ENCODE assay signal across 23 cellular contexts in the genomic region with DNA sequence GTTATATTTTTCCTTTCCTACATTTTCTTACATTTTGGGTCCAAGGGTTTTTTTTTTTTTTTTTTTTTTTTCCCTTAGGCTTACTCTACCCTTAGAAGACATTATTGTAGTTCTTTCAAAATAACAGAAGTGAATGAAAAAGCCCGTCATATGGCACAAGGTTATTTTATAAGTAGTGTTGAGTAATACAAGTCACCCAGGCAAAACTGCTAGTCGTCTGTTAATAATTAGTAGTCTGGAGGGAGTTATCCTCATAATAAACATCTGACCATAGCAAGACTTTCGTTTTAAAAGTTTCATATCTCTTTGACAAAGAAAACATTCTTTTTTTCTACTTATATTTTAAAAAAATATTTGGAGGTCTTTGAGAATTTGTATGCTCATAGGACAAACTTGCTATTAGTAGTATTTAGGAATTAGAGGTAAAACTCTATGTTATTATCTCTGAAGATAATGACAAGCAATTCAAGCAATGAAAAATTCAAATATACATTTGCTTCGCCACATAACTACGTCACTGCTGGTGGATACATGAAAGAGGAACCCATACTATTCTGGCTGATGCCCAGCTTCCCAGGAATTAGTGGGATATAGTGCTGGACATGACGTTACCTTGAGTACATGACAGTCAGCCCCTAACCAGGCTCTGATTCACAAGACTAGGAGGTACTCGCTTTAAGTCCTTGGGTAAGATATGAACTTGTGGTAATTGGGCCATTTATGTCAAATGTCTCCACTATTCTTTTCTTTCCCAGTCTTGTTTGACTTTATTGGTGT.
DNase-seq lines count a peak whose midpoint lies in the region; ATAC-seq and TF ChIP-seq lines count a peak whose summit lies in the region.
"Had no signal": no experiment of that assay in that cellular context is flagged by ENCODE, and none has a peak within 500 bp of the region (broad histone marks: within the 10 kb centered on the region; RNA-seq: fewer than 3 reads in every experiment).

No MANE protein-coding gene starts in this region.

- in situ Hi-C loops in SK-MEL-5 (cut with HindIII; ENCODE audit: low pct_unique_long_range_greater_than_20kb, low sequenced_read_pairs), result no loop called here

- no peak overlapping the region for H3K4me3 ChIP-seq in tibial nerve
- H3K4me3 ChIP-seq: gastroesophageal sphincter, ovary, Peyer's patch, thoracic aorta had no signal

- H3K27me3 ChIP-seq in tibial nerve, result no peaks in the 10 kb centered on the region
- H3K27me3 ChIP-seq: gastroesophageal sphincter, ovary, Peyer's patch had no signal

- TF ChIP-seq POLR2A in tibial nerve (IDR thresholded peaks at IDR 0.05), result no peak

- TF ChIP-seq EP300 in tibial nerve (IDR thresholded peaks at IDR 0.05), result no peak

- H3K36me3 ChIP-seq in tibial nerve, result no peaks in the 10 kb centered on the region
- H3K36me3 ChIP-seq: gastroesophageal sphincter, ovary, Peyer's patch, thoracic aorta had no signal

- no peak overlapping the region for H3K27ac ChIP-seq in tibial nerve
- H3K27ac ChIP-seq: gastroesophageal sphincter, HL-60, ovary, Peyer's patch, thoracic aorta had no signal

- DNase-seq in AG08395 (ENCODE audit: low spot score), result peak; percentile 34
- peak; percentile 48 for DNase-seq in SK-MEL-5 (ENCODE audit: low read depth, low spot score)
- peak; percentile 47 for DNase-seq in glomerular visceral epithelial cell (ENCODE audit: extremely low spot score)
- DNase-seq in GM19240 (ENCODE audit: insufficient read length, low spot score), result no peak
- DNase-seq in NCI-H2029 (lab: John Stamatoyannopoulos, UW), result no peak
- DNase-seq in NCI-H1417 treated with DMSO at 0.1 percent for 48 hours (lab: John Stamatoyannopoulos, UW), result no peak
- DNase-seq in tibial nerve (ENCODE audit: low spot score in 2 of 2), result no peak
- DNase-seq: activated CD4-positive, alpha-beta T cell treated with anti-CD3 and anti-CD28 coated beads, Interleukin-2, amount 50 U/mL, for 48 hours; activated gamma-delta T cell treated with Interleukin-2 at 50 U/mL for 16 hours; amniotic stem cell; CD8-positive, alpha-beta memory T cell; DND-41; kidney; mesendoderm; naive B cell; ovary; Peyer's patch; stimulated activated naive CD4-positive, alpha-beta T cell had no signal

- no peak for TF ChIP-seq CTCF in tibial nerve (IDR thresholded peaks at IDR 0.05)

- no peaks in the 10 kb centered on the region for H3K9me3 ChIP-seq in tibial nerve
- H3K9me3 ChIP-seq: gastroesophageal sphincter, ovary, Peyer's patch, thoracic aorta had no signal

- ATAC-seq in GM18520 (IDR thresholded peaks at IDR 0.05; ENCODE audit: unreplicated experiment), result peak; percentile 56
- ATAC-seq: gastroesophageal sphincter, sciatic nerve had no signal

- no peaks in the 10 kb centered on the region for H3K4me1 ChIP-seq in tibial nerve
- H3K4me1 ChIP-seq: gastroesophageal sphincter, Peyer's patch had no signal

- 74% methylated on average over 7 of the region's 7 CpGs for WGBS in tibial nerve, 2 donors

Comparison
In these comparisons a context has a peak if more than half of its experiments do, and no peak if none do; other contexts are left out.
1. DNase-seq: peak in AG08395 (single experiment), SK-MEL-5 (single experiment) and glomerular visceral epithelial cell (single experiment); none in GM19240 (single experiment), NCI-H2029 (single experiment), NCI-H1417 treated with DMSO at 0.1 percent for 48 hours (single experiment) and tibial nerve (0 of 2).